ENCODE assay signal across 8 cellular contexts in the genomic region with DNA sequence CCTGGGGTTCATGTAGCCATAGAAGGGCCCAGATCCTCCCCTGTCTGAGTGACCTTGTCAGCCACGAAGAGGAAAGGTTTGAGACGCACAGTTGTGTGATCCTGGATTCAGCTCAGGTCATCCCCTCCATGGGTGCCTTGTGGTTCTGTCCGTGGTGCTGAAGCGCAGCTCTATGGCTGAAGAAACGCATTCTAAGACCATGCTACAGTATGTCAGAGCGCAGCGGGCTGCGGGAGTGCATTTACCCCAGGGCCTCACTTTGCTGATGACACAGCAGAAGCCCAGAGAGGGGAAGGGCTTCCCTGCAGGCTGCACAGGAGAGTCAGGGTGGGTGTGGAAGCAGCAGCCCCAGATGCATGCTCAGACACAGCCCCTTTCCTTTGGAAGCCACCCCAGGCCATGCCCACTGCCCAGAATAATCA.
DNase-seq lines count a peak whose midpoint lies in the region; ATAC-seq and TF ChIP-seq lines count a peak whose summit lies in the region.

No MANE protein-coding gene starts in this region.

- H3K4me1 Mint-ChIP-seq in activated naive CD4-positive, alpha-beta T cell treated with anti-CD3 and anti-CD28 coated beads for 36 hours (ENCODE audit: low read depth), result no peaks in the 10 kb centered on the region

- H3K4me1 ChIP-seq in RWPE2 (ENCODE audit: insufficient read depth, poor library complexity, severe bottlenecking) (no peaks in the 10 kb centered on the region), heart left ventricle (no peaks in the 10 kb centered on the region), suprapubic skin (no peaks in the 10 kb centered on the region), stomach (no peaks in the 10 kb centered on the region)

- H3K27ac Mint-ChIP-seq in activated naive CD4-positive, alpha-beta T cell treated with anti-CD3 and anti-CD28 coated beads for 36 hours, result no peak overlapping the region

- peak; percentile 58 for DNase-seq in activated naive CD4-positive, alpha-beta T cell treated with anti-CD3 and anti-CD28 coated beads for 36 hours
- DNase-seq in activated naive CD4-positive, alpha-beta T cell (lab: John Stamatoyannopoulos, UW), result no peak
- peak; percentile 48 for DNase-seq in RWPE2 (ENCODE audit: low spot score)
- DNase-seq in heart left ventricle, result peak in 1 of 5 donors; percentile 45
- peak; percentile 29 to 49 for DNase-seq in suprapubic skin (ENCODE audit: low spot score in 2 of 2)
- DNase-seq in NCI-H748 treated with DMSO at 0.1 percent for 48 hours (lab: John Stamatoyannopoulos, UW), result no peak
- no peak for DNase-seq in stomach

- TF ChIP-seq POLR2A in heart left ventricle (IDR thresholded peaks at IDR 0.05), result no peak
- no peak for TF ChIP-seq POLR2A in suprapubic skin (IDR thresholded peaks at IDR 0.05)
- TF ChIP-seq POLR2A in stomach (IDR thresholded peaks at IDR 0.05), result no peak

- no peaks in the 10 kb centered on the region for H3K36me3 ChIP-seq in RWPE2 (ENCODE audit: low read depth)
- H3K36me3 ChIP-seq in heart left ventricle, result no peaks in the 10 kb centered on the region
- H3K36me3 ChIP-seq in suprapubic skin, result no peaks in the 10 kb centered on the region
- no peaks in the 10 kb centered on the region for H3K36me3 ChIP-seq in stomach

- 8 to 25% (median 19%) methylated on average over 8 of the region's 8 CpGs for WGBS in heart left ventricle, 4 donors
- WGBS in suprapubic skin, result 0% methylated on average over 4 of the region's 8 CpGs
- WGBS in stomach, 5 donors, result 10 to 22% (median 16%) methylated on average over 6 to 8 of the region's 8 CpGs

- H3K4me3 ChIP-seq in RWPE2 (ENCODE audit: severe bottlenecking), result no peak overlapping the region
- no peak overlapping the region for H3K4me3 ChIP-seq in heart left ventricle
- H3K4me3 ChIP-seq in suprapubic skin, result no peak overlapping the region
- no peak overlapping the region for H3K4me3 ChIP-seq in stomach

- H3K27ac ChIP-seq in RWPE2 (ENCODE audit: poor library complexity, severe bottlenecking) (no peak overlapping the region), heart left ventricle (no peak overlapping the region), suprapubic skin (no peak overlapping the region), stomach (no peak overlapping the region)

- no peak for TF ChIP-seq EP300 in suprapubic skin (IDR thresholded peaks at IDR 0.05)
- TF ChIP-seq EP300 in stomach (IDR thresholded peaks at IDR 0.05), result no peak

- H3K27me3 ChIP-seq in RWPE2 (ENCODE audit: insufficient read depth, poor library complexity, severe bottlenecking), result no peaks in the 10 kb centered on the region
- no peaks in the 10 kb centered on the region for H3K27me3 ChIP-seq in heart left ventricle
- H3K27me3 ChIP-seq in suprapubic skin, result no peaks in the 10 kb centered on the region
- peaks cover 0 to 11% (median 0%) of the 10 kb centered on the region in 3 donors for H3K27me3 ChIP-seq in stomach

- H3K36me3 Mint-ChIP-seq in activated naive CD4-positive, alpha-beta T cell treated with anti-CD3 and anti-CD28 coated beads for 36 hours (ENCODE audit: low read depth), result no peaks in the 10 kb centered on the region

- TF ChIP-seq CTCF in RWPE2 (IDR thresholded peaks at IDR 0.05; ENCODE audit: poor library complexity, severe bottlenecking) (no peak), heart left ventricle (IDR thresholded peaks at IDR 0.05) (no peak), suprapubic skin (IDR thresholded peaks at IDR 0.05) (no peak), stomach (IDR thresholded peaks at IDR 0.05) (no peak)

- CTCF ChIA-PET in activated naive CD4-positive, alpha-beta T cell treated with anti-CD3 and anti-CD28 coated beads for 36 hours (lab: Charles Lee), result interaction anchor here (0.8 to 1.1 kb wide), 2 partner anchors 50 to 100 kb away, joined by 3 read pairs; no protein-coding TSS in a partner anchor

- no peaks in the 10 kb centered on the region for H3K9me3 Mint-ChIP-seq in activated naive CD4-positive, alpha-beta T cell treated with anti-CD3 and anti-CD28 coated beads for 36 hours

- intact Hi-C loops in activated naive CD4-positive, alpha-beta T cell treated with anti-CD3 and anti-CD28 coated beads for 36 hours (cut with micrococcal nuclease), result no loop called here
- intact Hi-C loops in heart left ventricle (cut with DNase I), result no loop called here
- intact Hi-C loops in stomach (cut with DNase I; ENCODE audit: low total_unique reads), result no loop called here

- ATAC-seq in RWPE2 (ENCODE audit: low read depth), result peak; percentile 71; the same call in 2 of the 3 replicates
- ATAC-seq in heart left ventricle, result peak; percentile 15 to 62 (median 58)
- ATAC-seq in HG03159 (IDR thresholded peaks at IDR 0.05; ENCODE audit: unreplicated experiment), result no peak

- H3K4me3 Mint-ChIP-seq in activated naive CD4-positive, alpha-beta T cell treated with anti-CD3 and anti-CD28 coated beads for 36 hours, result no peak overlapping the region

- H3K9me3 ChIP-seq in RWPE2 (ENCODE audit: severe bottlenecking) (no peaks in the 10 kb centered on the region), heart left ventricle (no peaks in the 10 kb centered on the region), suprapubic skin (no peaks in the 10 kb centered on the region), stomach (no peaks in the 10 kb centered on the region)

- no peaks in the 10 kb centered on the region for H3K27me3 Mint-ChIP-seq in activated naive CD4-positive, alpha-beta T cell treated with anti-CD3 and anti-CD28 coated beads for 36 hours (ENCODE audit: low read depth)

Comparison
In these comparisons a context has a peak if more than half of its experiments do, and no peak if none do; other contexts are left out.
1. DNase-seq: peak in activated naive CD4-positive, alpha-beta T cell treated with anti-CD3 and anti-CD28 coated beads for 36 hours (single experiment), RWPE2 (single experiment) and suprapubic skin (2 of 2); none in activated naive CD4-positive, alpha-beta T cell (0 of 4), NCI-H748 treated with DMSO at 0.1 percent for 48 hours (single experiment) and stomach (single experiment).